In the genomic region with DNA sequence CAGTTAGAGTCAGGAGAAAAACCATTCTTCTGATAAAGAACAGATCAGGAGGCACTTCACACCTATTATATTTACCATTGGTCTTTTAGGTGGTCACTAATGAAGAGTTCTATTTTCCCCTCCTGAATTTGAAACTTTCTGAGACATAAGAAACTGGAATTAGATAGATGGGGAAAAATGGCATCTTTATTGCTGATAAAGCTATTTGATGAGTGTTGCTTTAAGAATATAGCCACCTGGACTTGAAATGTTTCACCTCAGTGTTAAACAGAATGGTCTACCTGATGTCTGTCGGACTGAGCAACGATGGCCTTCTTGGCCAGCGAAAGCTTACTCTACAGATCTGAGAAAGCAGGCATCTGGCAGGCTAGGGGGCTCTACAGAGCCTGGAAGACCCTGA, we compare ENCODE assay signal across 4 cellular contexts.
"Had no signal": no experiment of that assay in that cellular context is flagged by ENCODE, and none has a peak within 500 bp of the region (broad histone marks: within the 10 kb centered on the region; RNA-seq: fewer than 3 reads in every experiment).

No MANE protein-coding gene starts in this region.

- H2AFZ ChIP-seq: GM23338 had no signal

- FAIRE-seq: H1, HTR-8/SVneo had no signal

- H3K4me2 ChIP-seq: GM23338 had no signal

- H3K4me3 ChIP-seq: GM23338 had no signal

- DNase-seq: H9 had no signal
